8 cellular contexts compared by ENCODE assay signal in the genomic region with DNA sequence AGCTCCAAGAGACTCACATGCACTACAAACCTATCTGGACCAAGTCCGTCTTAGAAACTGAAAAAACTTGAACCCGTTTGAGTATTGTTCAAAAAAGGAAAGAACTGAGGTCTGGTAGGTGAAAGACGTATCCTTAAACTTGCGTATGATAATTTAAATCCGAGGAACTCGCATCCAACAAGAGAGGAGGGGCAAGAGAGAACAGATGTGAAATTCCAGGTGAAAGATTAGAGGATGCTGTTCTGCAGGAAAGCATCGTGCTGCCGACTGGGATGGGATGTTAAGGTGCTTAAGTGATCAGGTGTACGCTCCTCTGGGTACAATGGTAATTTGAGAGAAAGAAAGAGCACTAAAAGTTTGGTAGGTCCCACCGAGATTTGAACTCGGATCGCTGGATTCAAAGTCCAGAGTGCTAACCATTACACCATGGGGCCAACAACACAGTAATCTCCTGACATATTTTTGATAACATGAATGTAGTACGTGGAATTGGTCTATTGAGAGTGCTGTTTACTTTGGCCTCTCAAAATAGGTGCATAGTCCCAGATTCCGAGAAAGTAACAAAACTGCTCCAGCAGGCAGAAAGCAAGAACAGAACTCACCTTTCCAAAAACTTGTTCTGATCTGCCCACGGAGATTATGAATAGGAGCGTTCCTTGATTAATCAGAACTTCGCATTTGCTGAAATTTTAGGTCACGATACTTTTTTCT. TPM values are rescaled to one million over a fixed set of nuclear protein-coding genes. Genes with fewer than 3 reads are reported as not detected.
DNase-seq lines count a peak whose midpoint lies in the region; ATAC-seq and TF ChIP-seq lines count a peak whose summit lies in the region.

No MANE protein-coding gene starts in this region.

- POLR2A ChIA-PET in Panc1 (lab: Charles Lee): interaction anchor here (0.6 kb wide), 1 partner anchor 22 kb away, joined by 3 read pairs; no protein-coding TSS in a partner anchor

- H3K4me3 Mint-ChIP-seq in activated naive CD4-positive, alpha-beta T cell treated with anti-CD3 and anti-CD28 coated beads, Interleukin-2, amount 50 U/mL, for 24 hours: peak overlapping the region; percentile 96

- H3K4me1 Mint-ChIP-seq in activated naive CD4-positive, alpha-beta T cell treated with anti-CD3 and anti-CD28 coated beads, Interleukin-2, amount 50 U/mL, for 24 hours: peaks cover 36% of the 10 kb centered on the region

- no TSS peak for BruUV-seq in Panc1 (replicated peaks; lab: Mats Ljungman, UMichigan)

- DNase-seq in ELR (ENCODE audit: low read depth): peak; percentile 84
- DNase-seq in Panc1 (ENCODE audit: low read depth, low spot score): no peak
- no peak for DNase-seq in Right ventricle myocardium superior
- peak; percentile 84 for DNase-seq in pons (ENCODE audit: low spot score)
- DNase-seq in ecto neural progenitor cell (ENCODE audit: low spot score): no peak
- DNase-seq in posterior vena cava (ENCODE audit: low spot score): no peak

- no peaks in the 10 kb centered on the region for H3K36me3 Mint-ChIP-seq in activated naive CD4-positive, alpha-beta T cell treated with anti-CD3 and anti-CD28 coated beads, Interleukin-2, amount 50 U/mL, for 24 hours

- H3K9me3 ChIP-seq in Panc1 (ENCODE audit: control insufficient read depth, insufficient read depth, low read depth, low read length): no peaks in the 10 kb centered on the region

- H4K20me1 ChIP-seq in KMS-11 (ENCODE audit: insufficient read depth): no peaks in the 10 kb centered on the region

- no peak; the same call in 1 of the 2 replicates for TF ChIP-seq CTCF in KMS-11 (conservative IDR thresholded peaks at IDR 0.05; ENCODE audit: low read depth, low read length)
- TF ChIP-seq CTCF in Panc1 (IDR thresholded peaks at IDR 0.05): no peak

- no peaks in the 10 kb centered on the region for H3K27me3 Mint-ChIP-seq in activated naive CD4-positive, alpha-beta T cell treated with anti-CD3 and anti-CD28 coated beads, Interleukin-2, amount 50 U/mL, for 24 hours

- H3K4me2 ChIP-seq in KMS-11: peak overlapping the region; percentile 79

- CTCF ChIA-PET in Panc1 (lab: Charles Lee): no interaction called here

- no peaks in the 10 kb centered on the region for H3K36me3 ChIP-seq in KMS-11 (ENCODE audit: insufficient read depth)
- H3K36me3 ChIP-seq in Panc1 (ENCODE audit: control insufficient read depth, insufficient read depth, low read length): no peaks in the 10 kb centered on the region

- H3K4me3 ChIP-seq in KMS-11 (IDR thresholded peaks at IDR 0.05; ENCODE audit: insufficient read depth, low read depth, low read length): no peak overlapping the region
- peak overlapping the region; percentile 56 to 92 for H3K4me3 ChIP-seq in Panc1 (ENCODE audit: low read depth in 2 of 2, low read length in 2 of 2)

- H3K27ac ChIP-seq in KMS-11 (peak overlapping the region; percentile 52; the same call in 1 of the 2 replicates), Panc1 (ENCODE audit: low read length) (peak overlapping the region; percentile 69)

- H2AFZ ChIP-seq in KMS-11 (ENCODE audit: low read depth): peak overlapping the region; percentile 55

- H3K4me1 ChIP-seq in KMS-11 (ENCODE audit: low read depth, poor library complexity, severe bottlenecking): peaks cover 23% of the 10 kb centered on the region
- H3K4me1 ChIP-seq in Panc1 (ENCODE audit: control insufficient read depth, insufficient read depth, low read length): peaks cover 9% of the 10 kb centered on the region

- in situ Hi-C loops in Panc1 (cut with HindIII; ENCODE audit: low pct_unique_long_range_greater_than_20kb, low sequenced_read_pairs): no loop called here

- H3K9me3 Mint-ChIP-seq in activated naive CD4-positive, alpha-beta T cell treated with anti-CD3 and anti-CD28 coated beads, Interleukin-2, amount 50 U/mL, for 24 hours: peaks cover 5% of the 10 kb centered on the region

- H3K27me3 ChIP-seq in KMS-11 (ENCODE audit: insufficient read depth, low read depth): no peaks in the 10 kb centered on the region
- H3K27me3 ChIP-seq in Panc1 (ENCODE audit: control insufficient read depth, insufficient read depth, low read length): no peaks in the 10 kb centered on the region

- peak overlapping the region; percentile 28; the same call in 1 of the 2 replicates for H3K9ac ChIP-seq in KMS-11

- intact Hi-C loops in Panc1 (cut with micrococcal nuclease; ENCODE audit: unreplicated experiment) (no loop called here), Right ventricle myocardium superior (cut with DNase I) (no loop called here), posterior vena cava (cut with DNase I) (no loop called here)

- peak; percentile 79 for ATAC-seq in Panc1
- peak; percentile 83 for ATAC-seq in Right ventricle myocardium superior (ENCODE audit: poor library complexity)

- H3K79me2 ChIP-seq in KMS-11 (ENCODE audit: insufficient read depth, low read depth): no peaks in the 10 kb centered on the region

- H3K27ac Mint-ChIP-seq in activated naive CD4-positive, alpha-beta T cell treated with anti-CD3 and anti-CD28 coated beads, Interleukin-2, amount 50 U/mL, for 24 hours: peak overlapping the region; percentile 98

RNA-seq across cellular contexts. Expression of gene BTN3A2, which starts 53.5 kb away (rescaled TPM):
- total RNA-seq in Panc1 (2021; ENCODE audit: unreplicated experiment) (5.5 TPM), Right ventricle myocardium superior (12.8 TPM), posterior vena cava (10 to 100 TPM in 1 of 2 donors, 1 to 10 TPM in 1; 9.7 to 11.8 TPM)
- polyA plus RNA-seq in Panc1 (2012; ENCODE audit: insufficient read length): 4.6 TPM

Comparison
In these comparisons a context has a peak if more than half of its experiments do, and no peak if none do; other contexts are left out.
1. DNase-seq: peak in ELR (single experiment) and pons (single experiment); none in Panc1 (single experiment), Right ventricle myocardium superior (single experiment), ecto neural progenitor cell (single experiment) and posterior vena cava (single experiment).